ENCODE assay signal across 21 cellular contexts in the genomic region with DNA sequence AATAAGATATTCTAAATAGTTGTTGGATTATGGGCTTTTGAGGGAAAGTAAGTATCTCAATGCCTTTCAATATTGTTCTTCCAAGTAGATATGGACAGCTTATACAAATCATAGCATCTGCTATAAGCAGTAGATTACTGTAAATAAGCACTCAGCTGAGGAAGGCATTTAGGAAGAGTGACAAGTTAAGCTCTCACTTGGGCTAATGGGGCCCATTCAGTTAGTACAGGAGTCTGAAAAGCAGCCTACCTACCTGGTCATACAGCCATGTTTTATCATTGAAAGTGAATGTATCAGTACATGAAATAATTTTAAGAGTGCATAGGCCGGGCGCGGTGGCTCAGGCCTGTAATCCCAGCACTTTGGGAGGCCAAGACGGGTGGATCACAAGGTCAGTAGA.
"Had no signal": no experiment of that assay in that cellular context is flagged by ENCODE, and none has a peak within 500 bp of the region (broad histone marks: within the 10 kb centered on the region; RNA-seq: fewer than 3 reads in every experiment).

No MANE protein-coding gene starts in this region.

- H3K4me3 Mint-ChIP-seq: memory B cell; natural killer cell; neural crest cell; stimulated activated effector memory CD8-positive, alpha-beta T cell treated with anti-CD3 and anti-CD28 coated beads, Interleukin-12 subunit alpha, Interleukin-12 subunit beta, amount 100 ng/mL, for 72 hours had no signal

- H3K27ac Mint-ChIP-seq: memory B cell; natural killer cell; stimulated activated effector memory CD8-positive, alpha-beta T cell treated with anti-CD3 and anti-CD28 coated beads, Interleukin-12 subunit alpha, Interleukin-12 subunit beta, amount 100 ng/mL, for 72 hours had no signal

- H3K27me3 Mint-ChIP-seq: memory B cell had no signal

- H3K9me3 Mint-ChIP-seq: memory B cell; natural killer cell; neural crest cell; stimulated activated effector memory CD8-positive, alpha-beta T cell treated with anti-CD3 and anti-CD28 coated beads, Interleukin-12 subunit alpha, Interleukin-12 subunit beta, amount 100 ng/mL, for 72 hours had no signal

- H3K36me3 Mint-ChIP-seq: memory B cell; natural killer cell; stimulated activated effector memory CD8-positive, alpha-beta T cell treated with anti-CD3 and anti-CD28 coated beads, Interleukin-12 subunit alpha, Interleukin-12 subunit beta, amount 100 ng/mL, for 72 hours had no signal

- DNase-seq: dorsolateral prefrontal cortex; effector CD4-positive, alpha-beta T cell; gastrocnemius medialis; head of caudate nucleus; kidney; natural killer cell; pancreas; right lobe of liver; stimulated activated CD4-positive, alpha-beta T cell treated with anti-CD3 and anti-CD28 coated beads, Interleukin-12 subunit alpha, Interleukin-12 subunit beta, amount 100 ng/mL, for 4 hours; stimulated activated CD4-positive, alpha-beta T cell treated with anti-CD3 and anti-CD28 coated beads, Interleukin-1b, Interleukin-23, amount 100 ng/mL, for 48 hours; stimulated activated CD4-positive, alpha-beta T cell treated with anti-CD3 and anti-CD28 coated beads, Interleukin-4, amount 100 ng/mL, for 1 hour; stimulated activated naive CD8-positive, alpha-beta T cell treated with anti-CD3 and anti-CD28 coated beads, Interleukin-15, Interleukin-2, amounts not matched to agents 100 U/mL and 50 U/mL, for 24 hours; substantia nigra; testis; tibial artery; upper lobe of left lung had no signal

- H3K36me3 ChIP-seq: gastrocnemius medialis, neutrophil, pancreas, right lobe of liver, tibial artery, upper lobe of left lung had no signal

- H3K4me3 ChIP-seq: dorsolateral prefrontal cortex, gastrocnemius medialis, lung, pancreas, right lobe of liver, testis, tibial artery, upper lobe of left lung had no signal

- H3K27ac ChIP-seq: gastrocnemius medialis, neutrophil, pancreas, right lobe of liver, testis, tibial artery, upper lobe of left lung had no signal

- H3K27me3 ChIP-seq: dorsolateral prefrontal cortex, gastrocnemius medialis, neutrophil, pancreas, right lobe of liver, testis, tibial artery, upper lobe of left lung had no signal

- H3K9me3 ChIP-seq: gastrocnemius medialis, neutrophil, pancreas, right lobe of liver, testis, tibial artery, upper lobe of left lung had no signal

- H3K4me1 ChIP-seq: gastrocnemius medialis, right lobe of liver, testis, upper lobe of left lung had no signal

- H3K4me1 Mint-ChIP-seq: natural killer cell; stimulated activated effector memory CD8-positive, alpha-beta T cell treated with anti-CD3 and anti-CD28 coated beads, Interleukin-12 subunit alpha, Interleukin-12 subunit beta, amount 100 ng/mL, for 72 hours had no signal
